In genomic region chr12:121295123-121295745, GRCh38 we compare ENCODE assay signal across 8 cellular contexts. TPM values are rescaled to one million over a fixed set of nuclear protein-coding genes. Genes with fewer than 3 reads are reported as not detected.
DNase-seq lines count a peak whose midpoint lies in the region; ATAC-seq lines count a peak whose summit lies in the region.

No MANE protein-coding gene starts in this region.

- H3K27me3 ChIP-seq in BLaER1 treated with 17β-estradiol and CSF1 and Interleukin-3, amounts not matched to agents 10 nM and 100 nM = no peaks in the 10 kb centered on the region
- no peaks in the 10 kb centered on the region for H3K27me3 ChIP-seq in iPS-18a (ENCODE audit: control insufficient read depth, insufficient read depth, low read length)

- H3K36me3 ChIP-seq in BLaER1 treated with 17β-estradiol and CSF1 and Interleukin-3, amounts not matched to agents 10 nM and 100 nM = peaks cover 0 to 43% (median 24%) of the 10 kb centered on the region in 11 experiments; a peak in 19 of 22 replicates
- H3K36me3 ChIP-seq in iPS-18a (ENCODE audit: control insufficient read depth, low read depth, low read length) = no peaks in the 10 kb centered on the region

- peaks cover 57 to 79% (median 63%) of the 10 kb centered on the region in 10 experiments for H3K4me1 ChIP-seq in BLaER1 treated with 17β-estradiol and CSF1 and Interleukin-3, amounts not matched to agents 10 nM and 100 nM
- no peaks in the 10 kb centered on the region for H3K4me1 ChIP-seq in iPS-18a (ENCODE audit: control insufficient read depth, low read depth, low read length)

- peak overlapping the region; percentile 91 to 99 (median 97) for H3K4me2 ChIP-seq in BLaER1 treated with 17β-estradiol and CSF1 and Interleukin-3, amounts not matched to agents 10 nM and 100 nM

- intact Hi-C loops in activated T-helper 1 cell treated with anti-CD3 and anti-CD28 coated beads, Interleukin-12 subunit alpha, Interleukin-12 subunit beta, Interleukin-2, Interleukin-4 antibody, amounts not matched to agents 30 ng/mL and 10 ng/mL and 1 ng/mL, durations not matched to agents 14 hours and 24 hours and 36 hours (cut with micrococcal nuclease) = loop anchor here (5.0 kb wide), 4 partner anchors 53 to 713 kb away; partner anchors contain the start of genes ORAI1 and POP5

- H3K9me3 Mint-ChIP-seq in activated T-helper 1 cell treated with anti-CD3 and anti-CD28 coated beads, Interleukin-12 subunit alpha, Interleukin-12 subunit beta, Interleukin-2, Interleukin-4 antibody, amounts not matched to agents 30 ng/mL and 10 ng/mL and 1 ng/mL, durations not matched to agents 14 hours and 24 hours and 36 hours = no peaks in the 10 kb centered on the region
- no peaks in the 10 kb centered on the region for H3K9me3 Mint-ChIP-seq in stimulated activated naive CD8-positive, alpha-beta T cell treated with anti-CD3 and anti-CD28 coated beads, Interleukin-15, amount 100 ng/mL, for 72 hours

- no peak for ATAC-seq in stimulated activated naive CD8-positive, alpha-beta T cell treated with anti-CD3 and anti-CD28 coated beads, Interleukin-15, amount 100 ng/mL, for 72 hours
- ATAC-seq in GM19351 (IDR thresholded peaks at IDR 0.05; ENCODE audit: unreplicated experiment) = no peak

- H4K20me1 ChIP-seq in BLaER1 treated with 17β-estradiol and CSF1 and Interleukin-3, amounts not matched to agents 10 nM and 100 nM = peaks cover 5 to 59% (median 36%) of the 10 kb centered on the region in 11 experiments; a peak in 16 of 22 replicates

- H3K9ac ChIP-seq in BLaER1 treated with 17β-estradiol and CSF1 and Interleukin-3, amounts not matched to agents 10 nM and 100 nM = peak overlapping the region; percentile 92 to 99 (median 97)
- H3K9ac ChIP-seq in iPS-18a (ENCODE audit: low read length) = peak overlapping the region; percentile 67

- H3K4me3 ChIP-seq in BLaER1 treated with 17β-estradiol and CSF1 and Interleukin-3, amounts not matched to agents 10 nM and 100 nM = peak overlapping the region; percentile 87 to 100 (median 99)
- H3K4me3 ChIP-seq in iPS-18a (ENCODE audit: low read length) = peak overlapping the region; percentile 52

- peak overlapping the region; percentile 84 for H3K27ac Mint-ChIP-seq in activated T-helper 1 cell treated with anti-CD3 and anti-CD28 coated beads, Interleukin-12 subunit alpha, Interleukin-12 subunit beta, Interleukin-2, Interleukin-4 antibody, amounts not matched to agents 30 ng/mL and 10 ng/mL and 1 ng/mL, durations not matched to agents 14 hours and 24 hours and 36 hours
- H3K27ac Mint-ChIP-seq in stimulated activated naive CD8-positive, alpha-beta T cell treated with anti-CD3 and anti-CD28 coated beads, Interleukin-15, amount 100 ng/mL, for 72 hours = peak overlapping the region; percentile 92 to 93

- peak overlapping the region; percentile 94 for H3K4me3 Mint-ChIP-seq in activated T-helper 1 cell treated with anti-CD3 and anti-CD28 coated beads, Interleukin-12 subunit alpha, Interleukin-12 subunit beta, Interleukin-2, Interleukin-4 antibody, amounts not matched to agents 30 ng/mL and 10 ng/mL and 1 ng/mL, durations not matched to agents 14 hours and 24 hours and 36 hours
- peak overlapping the region; percentile 91 to 92 for H3K4me3 Mint-ChIP-seq in stimulated activated naive CD8-positive, alpha-beta T cell treated with anti-CD3 and anti-CD28 coated beads, Interleukin-15, amount 100 ng/mL, for 72 hours

- H3K27ac ChIP-seq in BLaER1 treated with 17β-estradiol and CSF1 and Interleukin-3, amounts not matched to agents 10 nM and 100 nM = peak overlapping the region; percentile 79 to 97 (median 95); a peak in 21 of 22 replicates
- no peak overlapping the region for H3K27ac ChIP-seq in iPS-18a (ENCODE audit: low read length)

- H3K4me1 Mint-ChIP-seq in activated T-helper 1 cell treated with anti-CD3 and anti-CD28 coated beads, Interleukin-12 subunit alpha, Interleukin-12 subunit beta, Interleukin-2, Interleukin-4 antibody, amounts not matched to agents 30 ng/mL and 10 ng/mL and 1 ng/mL, durations not matched to agents 14 hours and 24 hours and 36 hours (ENCODE audit: low read depth) = peaks cover 33% of the 10 kb centered on the region
- peaks cover 45% of the 10 kb centered on the region for H3K4me1 Mint-ChIP-seq in stimulated activated naive CD8-positive, alpha-beta T cell treated with anti-CD3 and anti-CD28 coated beads, Interleukin-15, amount 100 ng/mL, for 72 hours

- DNase-seq in HuH-7 (ENCODE audit: low spot score) (peak; percentile 20), A172 (ENCODE audit: low spot score) (no peak), NCI-H446 treated with DMSO at 0.1 percent for 48 hours (lab: John Stamatoyannopoulos, UW) (no peak)
- DNase-seq in activated T-helper 1 cell treated with anti-CD3 and anti-CD28 coated beads, Interleukin-12 subunit alpha, Interleukin-12 subunit beta, Interleukin-2, Interleukin-4 antibody, amounts not matched to agents 30 ng/mL and 10 ng/mL and 1 ng/mL, durations not matched to agents 14 hours and 24 hours and 36 hours (ENCODE audit: low spot score) = no peak
- peak; percentile 21 for DNase-seq in stimulated activated naive CD8-positive, alpha-beta T cell treated with anti-CD3 and anti-CD28 coated beads, Interleukin-15, amount 100 ng/mL, for 72 hours

- no peaks in the 10 kb centered on the region for H3K9me3 ChIP-seq in BLaER1 treated with 17β-estradiol and CSF1 and Interleukin-3, amounts not matched to agents 10 nM and 100 nM (replicated peaks in 1 of 11)
- H3K9me3 ChIP-seq in iPS-18a (ENCODE audit: control insufficient read depth, low read depth, low read length) = no peaks in the 10 kb centered on the region

- H3K27me3 Mint-ChIP-seq in activated T-helper 1 cell treated with anti-CD3 and anti-CD28 coated beads, Interleukin-12 subunit alpha, Interleukin-12 subunit beta, Interleukin-2, Interleukin-4 antibody, amounts not matched to agents 30 ng/mL and 10 ng/mL and 1 ng/mL, durations not matched to agents 14 hours and 24 hours and 36 hours (ENCODE audit: insufficient read depth) = no peaks in the 10 kb centered on the region
- no peaks in the 10 kb centered on the region for H3K27me3 Mint-ChIP-seq in stimulated activated naive CD8-positive, alpha-beta T cell treated with anti-CD3 and anti-CD28 coated beads, Interleukin-15, amount 100 ng/mL, for 72 hours

- H3K36me3 Mint-ChIP-seq in activated T-helper 1 cell treated with anti-CD3 and anti-CD28 coated beads, Interleukin-12 subunit alpha, Interleukin-12 subunit beta, Interleukin-2, Interleukin-4 antibody, amounts not matched to agents 30 ng/mL and 10 ng/mL and 1 ng/mL, durations not matched to agents 14 hours and 24 hours and 36 hours (ENCODE audit: low read depth) = peaks cover 10% of the 10 kb centered on the region

RNA-seq across cellular contexts. Expression of gene CAMKK2, which starts 1.3 kb away (rescaled TPM):
- 38.1 and 41.0 TPM in 2 replicates for total RNA-seq in activated T-helper 1 cell treated with anti-CD3 and anti-CD28 coated beads, Interleukin-12 subunit alpha, Interleukin-12 subunit beta, Interleukin-2, Interleukin-4 antibody, amounts not matched to agents 30 ng/mL and 10 ng/mL and 1 ng/mL, durations not matched to agents 14 hours and 24 hours and 36 hours
- total RNA-seq in A172 (2014; rRNA removed; shearing (Covaris generic)) = 9.6 and 9.8 TPM in 2 replicates

RNA-seq across cellular contexts. Expression of gene ANAPC5, which starts 57.0 kb away (rescaled TPM):
- 139 and 144 TPM in 2 replicates for total RNA-seq in activated T-helper 1 cell treated with anti-CD3 and anti-CD28 coated beads, Interleukin-12 subunit alpha, Interleukin-12 subunit beta, Interleukin-2, Interleukin-4 antibody, amounts not matched to agents 30 ng/mL and 10 ng/mL and 1 ng/mL, durations not matched to agents 14 hours and 24 hours and 36 hours
- total RNA-seq in A172 (2014; rRNA removed; shearing (Covaris generic)) = 124 and 132 TPM in 2 replicates

Comparison
In these comparisons a context has a peak if more than half of its experiments do, and no peak if none do; other contexts are left out.
1. DNase-seq: peak in HuH-7 (single experiment) and stimulated activated naive CD8-positive, alpha-beta T cell treated with anti-CD3 and anti-CD28 coated beads, Interleukin-15, amount 100 ng/mL, for 72 hours (2 of 2); none in activated T-helper 1 cell treated with anti-CD3 and anti-CD28 coated beads, Interleukin-12 subunit alpha, Interleukin-12 subunit beta, Interleukin-2, Interleukin-4 antibody, amounts not matched to agents 30 ng/mL and 10 ng/mL and 1 ng/mL, durations not matched to agents 14 hours and 24 hours and 36 hours (single experiment), A172 (single experiment) and NCI-H446 treated with DMSO at 0.1 percent for 48 hours (single experiment).